Comparison of ENCODE assay signal across 1 cellular context in genomic region chr18:35267161-35267651, GRCh38.
TF ChIP-seq lines count a peak whose summit lies in the region.

No MANE protein-coding gene starts in this region.

TF ChIP-seq in GM23338, 12 proteins besides CTCF, POLR2A, EP300 and RAD21 (continued from another document):
- TF ChIP-seq ZNF462 (CRISPR knock-in tag; IDR thresholded peaks at IDR 0.05): no peak
- no peak for TF ChIP-seq EZH2phosphoT487 (IDR thresholded peaks at IDR 0.05; ENCODE audit: unreplicated experiment)
- TF ChIP-seq STAT1 (IDR thresholded peaks at IDR 0.05; ENCODE audit: unreplicated experiment): no peak
- TF ChIP-seq NANOG (IDR thresholded peaks at IDR 0.05; ENCODE audit: borderline replicate concordance): no peak
